ENCODE assay signal across 33 cellular contexts in the genomic region with DNA sequence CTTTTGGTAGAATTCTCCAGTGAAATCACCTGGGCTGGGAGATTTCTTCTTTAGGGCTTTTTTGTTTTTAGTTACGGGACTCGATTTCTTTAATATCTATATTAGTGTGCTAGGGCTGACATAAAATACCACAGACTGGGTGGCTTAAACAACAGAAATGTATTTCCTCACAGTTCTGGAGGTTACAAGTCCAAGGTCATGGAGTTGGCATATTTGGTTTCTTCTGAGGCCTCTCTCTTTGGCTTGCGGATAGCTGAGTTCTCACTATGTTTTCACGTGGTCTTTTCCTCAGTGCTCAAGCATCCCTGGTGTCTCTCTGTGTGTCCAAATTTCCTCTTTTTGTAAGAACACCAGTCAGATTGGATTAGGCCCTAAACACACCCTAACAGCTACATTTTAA.
"Had no signal": no experiment of that assay in that cellular context is flagged by ENCODE, and none has a peak within 500 bp of the region (broad histone marks: within the 10 kb centered on the region; RNA-seq: fewer than 3 reads in every experiment).

No MANE protein-coding gene starts in this region.

- H3K27ac ChIP-seq: adrenal gland, ascending aorta, body of pancreas, brain microvascular endothelial cell, breast epithelium, cardiac muscle cell had no signal

- H3K4me3 ChIP-seq: adrenal gland, ascending aorta, body of pancreas, breast epithelium, cardiac muscle cell had no signal

- ATAC-seq: activated naive CD4-positive, alpha-beta T cell treated with anti-CD3 and anti-CD28 coated beads, Interleukin-2, amount 50 U/mL, for 72 hours; activated naive CD8-positive, alpha-beta T cell treated with anti-CD3 and anti-CD28 coated beads, Interleukin-2, amount 50 U/mL, for 24 hours; activated T-cell treated with anti-CD3 and anti-CD28 coated beads, Interleukin-2, amount 50 U/mL, for 4 hours; activated T-cell treated with anti-CD3 and anti-CD28 coated beads, Interleukin-2, amount 50 U/mL, for 72 hours; activated T-helper 17 cell treated with anti-CD3 and anti-CD28 coated beads, Interleukin-2, amount 50 U/mL, for 72 hours; body of pancreas had no signal

- H3K27me3 ChIP-seq: ascending aorta, body of pancreas, brain microvascular endothelial cell, breast epithelium, cardiac muscle cell had no signal

- H3K4me1 ChIP-seq: adrenal gland, ascending aorta, breast epithelium had no signal

- FAIRE-seq: astrocyte, bronchial epithelial cell had no signal

- H3K9me3 ChIP-seq: adrenal gland, body of pancreas had no signal

- H3K36me3 ChIP-seq: adrenal gland, ascending aorta, brain microvascular endothelial cell, breast epithelium, cardiac muscle cell had no signal

- DNase-seq: activated effector memory CD4-positive, alpha-beta T cell treated with anti-CD3 and anti-CD28 coated beads, Interleukin-2, amount 50 U/mL, for 16 hours; activated effector memory CD4-positive, alpha-beta T cell treated with Interleukin-2 at 50 U/mL for 16 hours; activated gamma-delta T cell; activated gamma-delta T cell treated with Interleukin-2 at 50 U/mL for 16 hours; activated naive CD4-positive, alpha-beta T cell; activated naive CD4-positive, alpha-beta T cell treated with anti-CD3 and anti-CD28 coated beads for 36 hours; activated naive CD4-positive, alpha-beta T cell treated with anti-CD3 and anti-CD28 coated beads, Interleukin-2, amount 10 ng/mL, durations not matched to agents 7 days and 5 days; activated naive CD4-positive, alpha-beta T cell treated with anti-CD3 and anti-CD28 coated beads, Interleukin-2, amount 50 U/mL, for 16 hours; activated naive CD4-positive, alpha-beta T cell treated with Interleukin-2 at 50 U/mL for 16 hours; activated naive CD8-positive, alpha-beta T cell treated with anti-CD3 and anti-CD28 coated beads for 36 hours; activated naive CD8-positive, alpha-beta T cell treated with anti-CD3 and anti-CD28 coated beads, Interleukin-2, amount 10 ng/mL, durations not matched to agents 7 days and 5 days; activated naive CD8-positive, alpha-beta T cell treated with anti-CD3 and anti-CD28 coated beads, Interleukin-2, amount 50 U/mL, for 24 hours; activated T-cell treated with anti-CD3 and anti-CD28 coated beads, Interleukin-2, amount 50 U/mL, for 24 hours; activated T-cell treated with anti-CD3 and anti-CD28 coated beads, Interleukin-2, amount 50 U/mL, for 4 hours; activated T-cell treated with anti-CD3 and anti-CD28 coated beads, Interleukin-2, amount 50 U/mL, for 48 hours; activated T-cell treated with anti-CD3 and anti-CD28 coated beads, Interleukin-2, amount 50 U/mL, for 72 hours; adrenal gland; amniotic stem cell; amygdala; anterior cingulate cortex; aorta; body of pancreas; brain microvascular endothelial cell; caudate nucleus; central memory CD4-positive, alpha-beta T cell; cerebellar nuclear complex had no signal
